Comparison of ENCODE assay signal across 18 cellular contexts in genomic region chr1:172460177-172460576, GRCh38. TPM values are rescaled to one million over a fixed set of nuclear protein-coding genes. Genes with fewer than 3 reads are reported as not detected.
"Had no signal": no experiment of that assay in that cellular context is flagged by ENCODE, and none has a peak within 500 bp of the region (broad histone marks: within the 10 kb centered on the region; RNA-seq: fewer than 3 reads in every experiment).

No MANE protein-coding gene starts in this region.

- H3K9me3 ChIP-seq: mucosa of descending colon, neutrophil, tibial nerve, vagina had no signal

- H3K27me3 ChIP-seq: neutrophil, tibial nerve, vagina had no signal

- ATAC-seq: activated T-cell treated with anti-CD3 and anti-CD28 coated beads, Interleukin-2, amount 50 U/mL, for 72 hours; mucosa of descending colon; naive thymus-derived CD4-positive, alpha-beta T cell; stimulated activated memory B cell treated with anti-CD40 and anti-IgM and Interleukin-4, amounts not matched to agents 10 μg/mL and 1 μg/mL and 100 μg/mL, for 72 hours had no signal

- H3K27ac ChIP-seq: neutrophil, tibial nerve, vagina had no signal

- DNase-seq: activated CD4-positive, alpha-beta T cell treated with anti-CD3 and anti-CD28 coated beads, Interleukin-2, amount 10 ng/mL, durations not matched to agents 24 days and 14 days; activated CD4-positive, CD25-positive, alpha-beta regulatory T cell; activated CD8-positive, alpha-beta memory T cell treated with anti-CD3 and anti-CD28 coated beads, Interleukin-2, amount 50 U/mL, for 48 hours; activated gamma-delta T cell treated with Interleukin-2 at 50 U/mL for 16 hours; activated T-cell treated with anti-CD3 and anti-CD28 coated beads, Interleukin-2, amount 50 U/mL, for 72 hours; amygdala; effector CD8-positive, alpha-beta T cell; foreskin melanocyte; immature natural killer cell; mucosa of descending colon; naive thymus-derived CD4-positive, alpha-beta T cell; retina had no signal

- H3K4me3 ChIP-seq: mucosa of descending colon, tibial nerve, vagina had no signal

- H3K36me3 ChIP-seq: neutrophil, tibial nerve, vagina had no signal

- H3K4me1 ChIP-seq: vagina had no signal

RNA-seq across cellular contexts. Expression of gene C1orf105, which starts 39.7 kb away (rescaled TPM):
- total RNA-seq: activated CD4-positive, alpha-beta T cell treated with anti-CD3 and anti-CD28 coated beads, Interleukin-2, amount 10 ng/mL, durations not matched to agents 24 days and 14 days; activated T-cell treated with anti-CD3 and anti-CD28 coated beads, Interleukin-2, amount 50 U/mL, for 72 hours; endothelial cell of umbilical vein; lung microvascular endothelial cell; mucosa of descending colon; tibial nerve; vagina had no signal
- polyA plus RNA-seq: endothelial cell of umbilical vein; immature natural killer cell; naive thymus-derived CD4-positive, alpha-beta T cell had no signal
